Comparison of ENCODE assay signal across 11 cellular contexts in the genomic region with DNA sequence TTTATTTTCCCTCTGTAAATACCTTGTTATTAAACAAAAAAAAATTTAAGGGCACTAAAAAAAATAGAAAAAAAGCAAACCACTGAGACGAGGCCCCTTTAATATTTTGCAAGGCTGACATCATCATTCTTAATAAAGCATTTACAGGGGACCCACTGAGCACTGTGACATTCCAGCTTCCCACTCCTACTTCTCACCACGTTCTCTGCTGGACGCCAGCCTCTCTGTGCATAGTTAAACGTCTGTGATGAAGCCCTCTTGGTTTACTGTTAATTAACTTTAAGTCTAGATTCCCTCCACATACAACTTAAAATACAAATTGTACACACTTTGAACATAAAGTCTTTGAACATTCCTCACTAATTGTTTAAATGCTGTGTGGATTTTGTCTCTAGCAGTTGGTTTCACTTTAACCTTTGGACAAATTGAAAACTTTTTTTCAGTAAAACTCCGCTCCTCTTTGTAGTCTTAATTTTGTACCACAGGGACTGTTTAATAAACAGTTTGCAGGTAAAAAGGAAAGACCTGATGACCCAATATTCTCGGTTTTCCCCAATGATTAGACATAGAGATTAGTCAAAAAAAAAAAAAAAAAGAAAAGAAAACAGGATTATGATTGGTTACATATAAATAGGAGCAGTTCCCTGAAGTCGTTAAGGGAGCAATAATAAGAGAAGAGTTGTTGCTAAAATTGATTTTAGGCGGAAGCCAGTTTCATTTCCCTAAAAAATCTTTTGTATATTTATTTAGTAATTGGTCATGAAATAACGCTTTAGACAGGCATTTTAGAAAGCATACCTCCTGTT.
DNase-seq lines count a peak whose midpoint lies in the region; ATAC-seq and TF ChIP-seq lines count a peak whose summit lies in the region.
"Had no signal": no experiment of that assay in that cellular context is flagged by ENCODE, and none has a peak within 500 bp of the region (broad histone marks: within the 10 kb centered on the region; RNA-seq: fewer than 3 reads in every experiment).

No MANE protein-coding gene starts in this region.

- intact Hi-C loops in activated naive CD4-positive, alpha-beta T cell treated with anti-CD3 and anti-CD28 coated beads for 36 hours (cut with micrococcal nuclease): no loop called here

- no peak for TF ChIP-seq EP300 in upper lobe of left lung (IDR thresholded peaks at IDR 0.05)

- WGBS in upper lobe of left lung, 2 donors: 57 to 60% methylated on average over 9 of the region's 9 CpGs

- no peak overlapping the region for H3K4me3 Mint-ChIP-seq in activated naive CD4-positive, alpha-beta T cell treated with anti-CD3 and anti-CD28 coated beads for 36 hours
- H3K4me3 Mint-ChIP-seq: activated CD4-positive, alpha-beta T cell treated with anti-CD3 and anti-CD28 coated beads, Interleukin-2, amount 10 ng/mL, durations not matched to agents 7 days and 5 days had no signal

- H3K27ac ChIP-seq in HEK293 (ENCODE audit: extremely low read depth, low read depth, low read length): no peak overlapping the region
- peak overlapping the region; percentile 70 for H3K27ac ChIP-seq in SJCRH30
- no peak overlapping the region for H3K27ac ChIP-seq in upper lobe of left lung

- CTCF ChIA-PET in HEK293 (lab: Yijun Ruan, JAX): no interaction called here
- CTCF ChIA-PET in activated naive CD4-positive, alpha-beta T cell treated with anti-CD3 and anti-CD28 coated beads for 36 hours (lab: Charles Lee): no interaction called here

- no peaks in the 10 kb centered on the region for H3K4me1 Mint-ChIP-seq in activated naive CD4-positive, alpha-beta T cell treated with anti-CD3 and anti-CD28 coated beads for 36 hours (ENCODE audit: low read depth)
- H3K4me1 Mint-ChIP-seq: activated CD4-positive, alpha-beta T cell treated with anti-CD3 and anti-CD28 coated beads, Interleukin-2, amount 10 ng/mL, durations not matched to agents 7 days and 5 days had no signal

- DNase-seq in SJCRH30 (peak; percentile 29 to 58), fibroblast of the aortic adventitia (ENCODE audit: low read depth) (no peak), retinal pigment epithelial cell (ENCODE audit: low read depth) (no peak), upper lobe of left lung (no peak), NCI-H82 treated with DMSO at 0.1 percent for 48 hours (lab: John Stamatoyannopoulos, UW; ENCODE audit: unreplicated experiment) (no peak)
- DNase-seq in activated naive CD4-positive, alpha-beta T cell treated with anti-CD3 and anti-CD28 coated beads for 36 hours: no peak
- DNase-seq: activated CD4-positive, alpha-beta T cell treated with anti-CD3 and anti-CD28 coated beads, Interleukin-2, amount 10 ng/mL, durations not matched to agents 7 days and 5 days; NCI-H524 treated with DMSO at 0.1 percent for 48 hours; trophoblast cell had no signal

- peaks cover 6% of the 10 kb centered on the region for H3K27me3 Mint-ChIP-seq in activated naive CD4-positive, alpha-beta T cell treated with anti-CD3 and anti-CD28 coated beads for 36 hours (ENCODE audit: low read depth)
- H3K27me3 Mint-ChIP-seq: activated CD4-positive, alpha-beta T cell treated with anti-CD3 and anti-CD28 coated beads, Interleukin-2, amount 10 ng/mL, durations not matched to agents 7 days and 5 days had no signal

- no peaks in the 10 kb centered on the region for H3K36me3 Mint-ChIP-seq in activated naive CD4-positive, alpha-beta T cell treated with anti-CD3 and anti-CD28 coated beads for 36 hours (ENCODE audit: low read depth)

- H3K4me1 ChIP-seq in HEK293 (ENCODE audit: control insufficient read depth, insufficient read depth, low read length): no peaks in the 10 kb centered on the region
- peaks cover 11% of the 10 kb centered on the region; the same call in 1 of the 2 replicates for H3K4me1 ChIP-seq in SJCRH30
- no peaks in the 10 kb centered on the region for H3K4me1 ChIP-seq in upper lobe of left lung

- ATAC-seq in GM21390 (IDR thresholded peaks at IDR 0.05; ENCODE audit: unreplicated experiment) (no peak), upper lobe of left lung (ENCODE audit: low FRiP score in 2 of 2) (no peak)

- H3K36me3 ChIP-seq in HEK293 (ENCODE audit: control insufficient read depth in 2 of 2, insufficient read depth in 1 of 2, low read length in 2 of 2): no peaks in the 10 kb centered on the region
- H3K36me3 ChIP-seq in SJCRH30: no peaks in the 10 kb centered on the region
- no peaks in the 10 kb centered on the region for H3K36me3 ChIP-seq in upper lobe of left lung

- H3K4me3 ChIP-seq in HEK293 (ENCODE audit: low read depth, low read length) (no peak overlapping the region), SJCRH30 (peak overlapping the region; percentile 44), fibroblast of the aortic adventitia (ENCODE audit: low read depth, low read length) (peak overlapping the region; percentile 11), retinal pigment epithelial cell (ENCODE audit: low read length) (peak overlapping the region; percentile 29), upper lobe of left lung (peak overlapping the region in 2 of 4 donors; percentile 26 to 28)

- no peaks in the 10 kb centered on the region for H3K9me3 Mint-ChIP-seq in activated naive CD4-positive, alpha-beta T cell treated with anti-CD3 and anti-CD28 coated beads for 36 hours
- H3K9me3 Mint-ChIP-seq: activated CD4-positive, alpha-beta T cell treated with anti-CD3 and anti-CD28 coated beads, Interleukin-2, amount 10 ng/mL, durations not matched to agents 7 days and 5 days had no signal

- no peaks in the 10 kb centered on the region for H3K27me3 ChIP-seq in SJCRH30
- H3K27me3 ChIP-seq in upper lobe of left lung: no peaks in the 10 kb centered on the region

- TF ChIP-seq POLR2A in upper lobe of left lung (IDR thresholded peaks at IDR 0.05): no peak

- H3K9me3 ChIP-seq in HEK293 (ENCODE audit: control insufficient read depth, insufficient read depth, low read depth, low read length) (no peaks in the 10 kb centered on the region), SJCRH30 (replicated peaks) (no peaks in the 10 kb centered on the region), upper lobe of left lung (no peaks in the 10 kb centered on the region)

- no peak overlapping the region for H3K27ac Mint-ChIP-seq in activated naive CD4-positive, alpha-beta T cell treated with anti-CD3 and anti-CD28 coated beads for 36 hours
- H3K27ac Mint-ChIP-seq: activated CD4-positive, alpha-beta T cell treated with anti-CD3 and anti-CD28 coated beads, Interleukin-2, amount 10 ng/mL, durations not matched to agents 7 days and 5 days had no signal

- POLR2A ChIA-PET in HEK293 (lab: Yijun Ruan, JAX): no interaction called here

- TF ChIP-seq CTCF in HEK293 (tag by site-specific recombination; IDR thresholded peaks at IDR 0.05) (no peak), fibroblast of the aortic adventitia (IDR thresholded peaks at IDR 0.05; ENCODE audit: insufficient read depth, low read length) (no peak), retinal pigment epithelial cell (conservative IDR thresholded peaks at IDR 0.05; ENCODE audit: low read depth, low read length) (no peak), upper lobe of left lung (IDR thresholded peaks at IDR 0.05) (no peak)

TF ChIP-seq in HEK293, 187 proteins besides CTCF, POLR2A, EP300 and RAD21:
- TF ChIP-seq, protein P1, sequence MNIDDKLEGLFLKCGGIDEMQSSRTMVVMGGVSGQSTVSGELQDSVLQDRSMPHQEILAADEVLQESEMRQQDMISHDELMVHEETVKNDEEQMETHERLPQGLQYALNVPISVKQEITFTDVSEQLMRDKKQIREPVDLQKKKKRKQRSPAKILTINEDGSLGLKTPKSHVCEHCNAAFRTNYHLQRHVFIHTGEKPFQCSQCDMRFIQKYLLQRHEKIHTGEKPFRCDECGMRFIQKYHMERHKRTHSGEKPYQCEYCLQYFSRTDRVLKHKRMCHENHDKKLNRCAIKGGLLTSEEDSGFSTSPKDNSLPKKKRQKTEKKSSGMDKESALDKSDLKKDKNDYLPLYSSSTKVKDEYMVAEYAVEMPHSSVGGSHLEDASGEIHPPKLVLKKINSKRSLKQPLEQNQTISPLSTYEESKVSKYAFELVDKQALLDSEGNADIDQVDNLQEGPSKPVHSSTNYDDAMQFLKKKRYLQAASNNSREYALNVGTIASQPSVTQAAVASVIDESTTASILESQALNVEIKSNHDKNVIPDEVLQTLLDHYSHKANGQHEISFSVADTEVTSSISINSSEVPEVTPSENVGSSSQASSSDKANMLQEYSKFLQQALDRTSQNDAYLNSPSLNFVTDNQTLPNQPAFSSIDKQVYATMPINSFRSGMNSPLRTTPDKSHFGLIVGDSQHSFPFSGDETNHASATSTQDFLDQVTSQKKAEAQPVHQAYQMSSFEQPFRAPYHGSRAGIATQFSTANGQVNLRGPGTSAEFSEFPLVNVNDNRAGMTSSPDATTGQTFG (tag by site-specific recombination; IDR thresholded peaks at IDR 0.05; ENCODE audit: borderline replicate concordance): no peak
- peak; percentile 39; the same call in 1 of the 2 replicates for TF ChIP-seq ZFP69B (tag by site-specific recombination; IDR thresholded peaks at IDR 0.05)

Comparison
In these comparisons a context has a peak if more than half of its experiments do, and no peak if none do; other contexts are left out.
1. DNase-seq: peak in SJCRH30 (2 of 2); none in fibroblast of the aortic adventitia (single experiment), retinal pigment epithelial cell (single experiment), upper lobe of left lung (0 of 2), activated naive CD4-positive, alpha-beta T cell treated with anti-CD3 and anti-CD28 coated beads for 36 hours (single experiment) and NCI-H82 treated with DMSO at 0.1 percent for 48 hours (single experiment).